15 cellular contexts compared by ENCODE assay signal in the genomic region with DNA sequence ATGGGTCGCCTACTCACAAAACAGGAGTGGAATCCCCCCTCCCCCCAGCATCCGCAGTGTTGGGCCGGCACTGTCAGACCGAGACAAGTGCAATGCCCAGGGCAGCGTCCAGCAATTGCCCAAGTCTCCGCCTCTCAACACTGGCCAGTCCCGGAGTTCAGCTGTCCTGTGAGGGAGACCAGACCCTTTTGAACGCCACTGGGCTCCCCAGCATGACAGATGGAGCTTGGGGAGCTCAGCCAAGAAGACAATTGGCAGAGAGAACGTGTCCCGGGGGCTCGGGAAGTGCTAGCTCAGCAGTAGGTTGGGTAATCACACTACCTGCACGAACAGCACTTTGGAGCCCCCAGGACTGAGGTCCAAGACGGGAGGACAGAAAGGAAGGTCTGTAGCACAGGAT. TPM values are rescaled to one million over a fixed set of nuclear protein-coding genes. Genes with fewer than 3 reads are reported as not detected.
DNase-seq lines count a peak whose midpoint lies in the region; ATAC-seq and TF ChIP-seq lines count a peak whose summit lies in the region.
"Had no signal": no experiment of that assay in that cellular context is flagged by ENCODE, and none has a peak within 500 bp of the region (broad histone marks: within the 10 kb centered on the region; RNA-seq: fewer than 3 reads in every experiment).

No MANE protein-coding gene starts in this region.

- H3K4me1 ChIP-seq in BLaER1 (peaks cover 51% of the 10 kb centered on the region), HUES64 (ENCODE audit: insufficient read depth, low read length) (no peaks in the 10 kb centered on the region)

- no peak for TF ChIP-seq POLR2A in GM18505 (IDR thresholded peaks at IDR 0.05; ENCODE audit: borderline replicate concordance, extremely low read depth, insufficient read depth, insufficient read length)

- no peak overlapping the region for H3K4me2 ChIP-seq in BLaER1

- H3K4me3 Mint-ChIP-seq in nephron progenitor cell: no peak overlapping the region

- H3K36me3 ChIP-seq in BLaER1 (peaks cover 87% of the 10 kb centered on the region), HUES64 (ENCODE audit: insufficient read depth, low read length) (peaks cover 83% of the 10 kb centered on the region)

- no peaks in the 10 kb centered on the region for H3K9me3 Mint-ChIP-seq in nephron progenitor cell

- H3K4me3 ChIP-seq in BLaER1: no peak overlapping the region
- H3K4me3 ChIP-seq in HUES64 (ENCODE audit: low read length): no peak overlapping the region
- H3K4me3 ChIP-seq: upper lobe of right lung had no signal

- H3K9ac ChIP-seq in BLaER1 (peak overlapping the region; percentile 28; the same call in 1 of the 2 replicates), HUES64 (ENCODE audit: low read depth, low read length) (no peak overlapping the region)

- H4K20me1 ChIP-seq in BLaER1: peaks cover 79% of the 10 kb centered on the region

- TF ChIP-seq CTCF in nephron progenitor cell (IDR thresholded peaks at IDR 0.05): no peak

- peaks cover 3% of the 10 kb centered on the region for H3K27me3 Mint-ChIP-seq in nephron progenitor cell (ENCODE audit: low read depth, poor library complexity)

- H3K27ac ChIP-seq in BLaER1 (no peak overlapping the region), HUES64 (ENCODE audit: low read depth, low read length) (peak overlapping the region; percentile 20; the same call in 1 of the 2 replicates)
- H3K27ac ChIP-seq: upper lobe of right lung had no signal

- DNase-seq in cerebellar cortex (ENCODE audit: low spot score) (peak; percentile 64), nephron progenitor cell (no peak), SHP77 (lab: John Stamatoyannopoulos, UW) (no peak)
- DNase-seq in central memory CD4-positive, alpha-beta T cell: no peak
- DNase-seq: activated naive CD4-positive, alpha-beta T cell; DMS79; effector CD4-positive, alpha-beta T cell; NCI-H1105 treated with DMSO at 0.1 percent for 48 hours; NCI-H226; stimulated activated CD4-positive, alpha-beta T cell treated with anti-CD3 and anti-CD28 coated beads, Interleukin-4, amount 100 ng/mL, for 24 hours; upper lobe of right lung had no signal

- H3K27me3 ChIP-seq in BLaER1 (no peaks in the 10 kb centered on the region), HUES64 (ENCODE audit: insufficient read depth, low read length) (no peaks in the 10 kb centered on the region)
- H3K27me3 ChIP-seq: upper lobe of right lung had no signal

- H3K9me3 ChIP-seq in BLaER1: no peaks in the 10 kb centered on the region
- no peaks in the 10 kb centered on the region for H3K9me3 ChIP-seq in HUES64 (ENCODE audit: insufficient read depth, low read depth, low read length)
- H3K9me3 ChIP-seq: upper lobe of right lung had no signal

- peaks cover 59% of the 10 kb centered on the region for H3K4me1 Mint-ChIP-seq in nephron progenitor cell

- 94% methylated on average over 13 of the region's 13 CpGs for WGBS in HUES64

- peak overlapping the region; percentile 87 for H3K27ac Mint-ChIP-seq in nephron progenitor cell

- ATAC-seq in HG03025 (IDR thresholded peaks at IDR 0.05; ENCODE audit: low FRiP score, unreplicated experiment): no peak
- ATAC-seq in GM18505 (IDR thresholded peaks at IDR 0.05; ENCODE audit: unreplicated experiment): no peak
- ATAC-seq: upper lobe of right lung had no signal

- H3K36me3 Mint-ChIP-seq in nephron progenitor cell (ENCODE audit: low read depth): peaks cover 85% of the 10 kb centered on the region

RNA-seq across cellular contexts. Expression of a gene that starts 4.7 kb away (rescaled TPM):
- polyA plus RNA-seq in HUES64 (2013, experiment 1 of 2): 89.7 TPM
- 91.2 TPM for polyA plus RNA-seq in HUES64 (2013, experiment 2 of 2)

RNA-seq across cellular contexts. Expression of a gene that starts 7.7 kb away (rescaled TPM):
- polyA plus RNA-seq in HUES64 (2013, experiment 1 of 2): 226 TPM
- 205 TPM for polyA plus RNA-seq in HUES64 (2013, experiment 2 of 2)

RNA-seq across cellular contexts. Expression of a gene that starts 7.9 kb away (rescaled TPM):
- polyA plus RNA-seq in HUES64 (2013, experiment 1 of 2): 14.9 TPM
- polyA plus RNA-seq in HUES64 (2013, experiment 2 of 2): 11.3 TPM

RNA-seq across cellular contexts. Expression of a gene that starts 12.0 kb away (rescaled TPM):
- polyA plus RNA-seq in HUES64 (2013, experiment 1 of 2): 34.8 TPM
- 34.5 TPM for polyA plus RNA-seq in HUES64 (2013, experiment 2 of 2)

RNA-seq across cellular contexts. Expression of a gene that starts 25.7 kb away (rescaled TPM):
- polyA plus RNA-seq in HUES64 (2013, experiment 1 of 2): 54.7 TPM
- polyA plus RNA-seq in HUES64 (2013, experiment 2 of 2): 68.6 TPM
